Comparison of ENCODE assay signal across 8 cellular contexts in genomic region chr6:70668499-70668812, GRCh38. TPM values are rescaled to one million over a fixed set of nuclear protein-coding genes. Genes with fewer than 3 reads are reported as not detected.
DNase-seq lines count a peak whose midpoint lies in the region; ATAC-seq and TF ChIP-seq lines count a peak whose summit lies in the region.

No MANE protein-coding gene starts in this region.

- no peaks in the 10 kb centered on the region for H3K27me3 Mint-ChIP-seq in activated naive CD8-positive, alpha-beta T cell treated with anti-CD3 and anti-CD28 coated beads for 36 hours

- H3K27ac ChIP-seq in iPS-20b (ENCODE audit: low read length): no peak overlapping the region
- H3K27ac ChIP-seq in subcutaneous abdominal adipose tissue (ENCODE audit: low read depth, low read length): peak overlapping the region; percentile 88

- peaks cover 2% of the 10 kb centered on the region for H3K36me3 Mint-ChIP-seq in activated naive CD8-positive, alpha-beta T cell treated with anti-CD3 and anti-CD28 coated beads for 36 hours

- H3K4me3 ChIP-seq in iPS-20b (ENCODE audit: low read length): peak overlapping the region; percentile 80
- H3K4me3 ChIP-seq in subcutaneous abdominal adipose tissue (ENCODE audit: low read depth in 1 of 5, low read length in 5 of 5): peak overlapping the region; percentile 90 to 98 (median 94)

- H3K4me1 Mint-ChIP-seq in activated naive CD8-positive, alpha-beta T cell treated with anti-CD3 and anti-CD28 coated beads for 36 hours: peaks cover 46% of the 10 kb centered on the region

- DNase-seq in activated CD4-positive, CD25-positive, alpha-beta regulatory T cell treated with anti-CD3 and anti-CD28 coated beads, Interleukin-2, amount 50 U/mL, for 16 hours (ENCODE audit: low read depth, low spot score): peak; percentile 6
- no peak for DNase-seq in activated CD4-positive, CD25-positive, alpha-beta regulatory T cell treated with anti-CD3 and anti-CD28 coated beads, Interleukin-2, amount 50 U/mL, for 72 hours
- DNase-seq in HuH-7 (ENCODE audit: low spot score): peak; percentile 58
- DNase-seq in activated naive CD8-positive, alpha-beta T cell treated with anti-CD3 and anti-CD28 coated beads for 36 hours: no peak
- no peak for DNase-seq in GM03348 (ENCODE audit: low spot score)

- peak overlapping the region; percentile 61 for H3K27ac Mint-ChIP-seq in activated naive CD8-positive, alpha-beta T cell treated with anti-CD3 and anti-CD28 coated beads for 36 hours

- peaks cover 23% of the 10 kb centered on the region for H3K4me1 ChIP-seq in iPS-20b (ENCODE audit: insufficient read depth, low read length)
- peaks cover 0 to 34% (median 32%) of the 10 kb centered on the region in 5 donors for H3K4me1 ChIP-seq in subcutaneous abdominal adipose tissue (ENCODE audit: control insufficient read depth in 5 of 5, insufficient read depth in 5 of 5, low read length in 5 of 5)

- H3K4me3 Mint-ChIP-seq in activated naive CD8-positive, alpha-beta T cell treated with anti-CD3 and anti-CD28 coated beads for 36 hours: peak overlapping the region; percentile 90

- no peaks in the 10 kb centered on the region for H3K9me3 Mint-ChIP-seq in activated naive CD8-positive, alpha-beta T cell treated with anti-CD3 and anti-CD28 coated beads for 36 hours

- H3K36me3 ChIP-seq in iPS-20b (ENCODE audit: insufficient read depth, low read depth, low read length): no peaks in the 10 kb centered on the region
- H3K36me3 ChIP-seq in subcutaneous abdominal adipose tissue (ENCODE audit: control insufficient read depth in 5 of 5, insufficient read depth in 5 of 5, low read length in 5 of 5): no peaks in the 10 kb centered on the region

- H3K9me3 ChIP-seq in iPS-20b (ENCODE audit: insufficient read depth, low read depth, low read length) (no peaks in the 10 kb centered on the region), subcutaneous abdominal adipose tissue (ENCODE audit: control insufficient read depth in 5 of 5, low read length in 5 of 5) (no peaks in the 10 kb centered on the region)

- TF ChIP-seq POLR2A in GM18505 (IDR thresholded peaks at IDR 0.05; ENCODE audit: borderline replicate concordance, extremely low read depth, insufficient read depth, insufficient read length): no peak

- ATAC-seq in GM18505 (IDR thresholded peaks at IDR 0.05; ENCODE audit: unreplicated experiment): no peak

- peak overlapping the region; percentile 71; the same call in 1 of the 2 replicates for H3K9ac ChIP-seq in iPS-20b (ENCODE audit: low read depth, low read length)
- peak overlapping the region; percentile 44 to 95 (median 93) for H3K9ac ChIP-seq in subcutaneous abdominal adipose tissue (ENCODE audit: low read length in 5 of 5)

- no peaks in the 10 kb centered on the region for H3K27me3 ChIP-seq in iPS-20b (ENCODE audit: insufficient read depth, low read length)
- no peaks in the 10 kb centered on the region for H3K27me3 ChIP-seq in subcutaneous abdominal adipose tissue (ENCODE audit: control insufficient read depth in 5 of 5, insufficient read depth in 4 of 5, low read length in 5 of 5)

RNA-seq across cellular contexts. Expression of gene SMAP1, which starts 0.8 kb away (rescaled TPM):
- 10 to 100 TPM; 24.3 to 25.0 TPM for total RNA-seq in activated naive CD8-positive, alpha-beta T cell treated with anti-CD3 and anti-CD28 coated beads for 36 hours

Comparison
In these comparisons a context has a peak if more than half of its experiments do, and no peak if none do; other contexts are left out.
1. DNase-seq: peak in activated CD4-positive, CD25-positive, alpha-beta regulatory T cell treated with anti-CD3 and anti-CD28 coated beads, Interleukin-2, amount 50 U/mL, for 16 hours (single experiment) and HuH-7 (single experiment); none in activated CD4-positive, CD25-positive, alpha-beta regulatory T cell treated with anti-CD3 and anti-CD28 coated beads, Interleukin-2, amount 50 U/mL, for 72 hours (single experiment), activated naive CD8-positive, alpha-beta T cell treated with anti-CD3 and anti-CD28 coated beads for 36 hours (single experiment) and GM03348 (single experiment).